7 cellular contexts compared by ENCODE assay signal in genomic region chr6:66173587-66173986, GRCh38.
"Had no signal": no experiment of that assay in that cellular context is flagged by ENCODE, and none has a peak within 500 bp of the region (broad histone marks: within the 10 kb centered on the region; RNA-seq: fewer than 3 reads in every experiment).

No MANE protein-coding gene starts in this region.

- H3K9ac ChIP-seq: KMS-11 had no signal

- H3K4me2 ChIP-seq: KMS-11 had no signal

- H3K4me1 ChIP-seq: HAP-1 had no signal

- ATAC-seq: HCT116 had no signal

- H3K36me3 ChIP-seq: HAP-1 had no signal

- H3K4me3 ChIP-seq: HAP-1 had no signal

- H3K27ac ChIP-seq: KMS-11 had no signal

- H3K9me3 ChIP-seq: HAP-1 had no signal

- DNase-seq: GOT3, H7, IMR-90, KBM-7 had no signal
